Comparison of ENCODE assay signal across 16 cellular contexts in the genomic region with DNA sequence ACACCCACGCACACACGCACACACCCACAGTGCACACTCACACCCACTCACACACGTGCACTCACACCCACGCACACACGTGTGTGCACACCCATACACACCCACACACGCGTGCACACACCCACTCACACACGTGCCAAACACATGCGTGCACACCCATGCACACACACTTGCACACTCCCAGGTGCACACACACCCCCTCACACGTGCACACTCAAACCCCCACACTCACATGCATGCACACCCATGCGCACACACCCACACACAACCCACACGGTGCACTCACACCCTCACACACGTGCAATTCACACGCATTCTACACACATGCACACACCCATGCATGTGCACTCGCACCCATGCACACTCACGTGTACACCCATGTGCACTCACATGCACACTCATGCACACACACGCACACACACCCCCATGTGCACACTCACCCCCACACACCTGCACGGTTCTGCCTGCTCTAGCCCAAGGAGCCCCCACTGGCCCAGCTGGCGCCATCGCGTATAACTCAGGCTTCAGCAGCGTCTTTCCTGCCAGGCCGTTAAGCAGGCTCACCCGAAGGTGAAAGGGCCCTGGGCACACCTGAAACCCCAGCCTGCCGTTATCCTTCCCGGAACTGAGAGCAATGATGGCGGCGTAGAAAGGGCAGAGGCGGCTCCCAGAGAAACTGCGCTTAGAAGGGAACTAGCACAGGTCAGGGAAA.
DNase-seq lines count a peak whose midpoint lies in the region; ATAC-seq and TF ChIP-seq lines count a peak whose summit lies in the region.
"Had no signal": no experiment of that assay in that cellular context is flagged by ENCODE, and none has a peak within 500 bp of the region (broad histone marks: within the 10 kb centered on the region; RNA-seq: fewer than 3 reads in every experiment).

No MANE protein-coding gene starts in this region.

- H3K4me3 ChIP-seq in Peyer's patch (peak overlapping the region; percentile 6 to 30 (median 15)), duodenal mucosa (ENCODE audit: low read depth in 1 of 2, low read length in 2 of 2) (peak overlapping the region; percentile 36 to 59), rectal smooth muscle tissue (ENCODE audit: low read length) (peak overlapping the region; percentile 48)
- H3K4me3 ChIP-seq: ascending aorta, left ventricle myocardium inferior had no signal

- H3K9me3 ChIP-seq in Peyer's patch (peaks cover 0 to 3% (median 0%) of the 10 kb centered on the region in 4 donors), duodenal mucosa (ENCODE audit: control insufficient read depth in 1 of 2, low read length in 2 of 2) (peaks cover 0 to 3% of the 10 kb centered on the region in 2 donors)
- H3K9me3 ChIP-seq: ascending aorta, left ventricle myocardium inferior had no signal

- H3K27ac Mint-ChIP-seq in activated CD4-positive, alpha-beta T cell treated with anti-CD3 and anti-CD28 coated beads, Interleukin-2, amount 10 ng/mL, durations not matched to agents 7 days and 5 days: peak overlapping the region; percentile 96

- H3K4me3 Mint-ChIP-seq in activated CD4-positive, alpha-beta T cell treated with anti-CD3 and anti-CD28 coated beads, Interleukin-2, amount 10 ng/mL, durations not matched to agents 7 days and 5 days: peak overlapping the region; percentile 81

- TF ChIP-seq POLR2A in Peyer's patch (IDR thresholded peaks at IDR 0.05): no peak

- CTCF ChIA-PET in activated CD4-positive, alpha-beta T cell treated with anti-CD3 and anti-CD28 coated beads, Interleukin-2, amount 10 ng/mL, durations not matched to agents 7 days and 5 days (lab: Charles Lee): interaction anchor here (1.0 kb wide), 1 partner anchor 18 kb away, joined by 3 read pairs; no protein-coding TSS in a partner anchor

- no peaks in the 10 kb centered on the region for H3K4me1 ChIP-seq in Peyer's patch
- peaks cover 0 to 8% of the 10 kb centered on the region in 2 donors for H3K4me1 ChIP-seq in duodenal mucosa (ENCODE audit: control insufficient read depth in 1 of 2, insufficient read depth in 2 of 2, low read length in 2 of 2)
- peaks cover 2% of the 10 kb centered on the region for H3K4me1 ChIP-seq in rectal smooth muscle tissue (ENCODE audit: control insufficient read depth, insufficient read depth, low read length)

- POLR2A ChIA-PET in activated CD4-positive, alpha-beta T cell treated with anti-CD3 and anti-CD28 coated beads, Interleukin-2, amount 10 ng/mL, durations not matched to agents 7 days and 5 days (lab: Charles Lee): interaction anchor here (1.0 kb wide), 1 partner anchor 34 kb away, joined by 3 read pairs; no protein-coding TSS in a partner anchor

- intact Hi-C loops in head of caudate nucleus (cut with DNase I): no loop called here

- H3K36me3 Mint-ChIP-seq in activated CD4-positive, alpha-beta T cell treated with anti-CD3 and anti-CD28 coated beads, Interleukin-2, amount 10 ng/mL, durations not matched to agents 7 days and 5 days (ENCODE audit: low read depth): peaks cover 38% of the 10 kb centered on the region

- peaks cover 0 to 15% (median 0%) of the 10 kb centered on the region in 3 donors for H3K36me3 ChIP-seq in Peyer's patch
- peaks cover 0 to 27% of the 10 kb centered on the region in 2 donors for H3K36me3 ChIP-seq in duodenal mucosa (ENCODE audit: control insufficient read depth in 1 of 2, insufficient read depth in 2 of 2, low read length in 2 of 2)
- H3K36me3 ChIP-seq in rectal smooth muscle tissue (ENCODE audit: control insufficient read depth, insufficient read depth, low read length): no peaks in the 10 kb centered on the region
- H3K36me3 ChIP-seq: ascending aorta had no signal

- H3K27ac ChIP-seq in Peyer's patch (peak overlapping the region in 1 of 4 donors; percentile 57), duodenal mucosa (ENCODE audit: low read depth, low read length) (no peak overlapping the region), rectal smooth muscle tissue (ENCODE audit: low read depth, low read length) (no peak overlapping the region)
- H3K27ac ChIP-seq: ascending aorta, left ventricle myocardium inferior had no signal

- no peak for TF ChIP-seq CTCF in Peyer's patch (IDR thresholded peaks at IDR 0.05)

- H3K9ac ChIP-seq in duodenal mucosa (ENCODE audit: low read depth in 1 of 2, low read length in 2 of 2) (no peak overlapping the region), rectal smooth muscle tissue (ENCODE audit: low read length) (no peak overlapping the region)

- H3K4me1 Mint-ChIP-seq in activated CD4-positive, alpha-beta T cell treated with anti-CD3 and anti-CD28 coated beads, Interleukin-2, amount 10 ng/mL, durations not matched to agents 7 days and 5 days: peaks cover 34% of the 10 kb centered on the region

- H3K9me3 Mint-ChIP-seq in activated CD4-positive, alpha-beta T cell treated with anti-CD3 and anti-CD28 coated beads, Interleukin-2, amount 10 ng/mL, durations not matched to agents 7 days and 5 days: peaks cover 11% of the 10 kb centered on the region

- H3K27me3 Mint-ChIP-seq in activated CD4-positive, alpha-beta T cell treated with anti-CD3 and anti-CD28 coated beads, Interleukin-2, amount 10 ng/mL, durations not matched to agents 7 days and 5 days: no peaks in the 10 kb centered on the region

- DNase-seq in activated CD4-positive, alpha-beta T cell treated with anti-CD3 and anti-CD28 coated beads, Interleukin-2, amount 10 ng/mL, durations not matched to agents 7 days and 5 days: no peak
- DNase-seq in activated CD4-positive, alpha-beta T cell treated with anti-CD3 and anti-CD28 coated beads, Interleukin-2, amount 50 U/mL, for 48 hours: no peak
- DNase-seq in Peyer's patch (no peak), head of caudate nucleus (no peak)
- no peak for DNase-seq in activated CD8-positive, alpha-beta memory T cell treated with anti-CD3 and anti-CD28 coated beads for 24 hours
- DNase-seq: cortex of kidney, DMS153, left ventricle myocardium inferior, NCI-H2029, NCI-H526 had no signal

- ATAC-seq in HG02642 (IDR thresholded peaks at IDR 0.05; ENCODE audit: poor library complexity, unreplicated experiment): no peak
- ATAC-seq: HCT116, Panc1 had no signal

- no peaks in the 10 kb centered on the region for H3K27me3 ChIP-seq in Peyer's patch
- H3K27me3 ChIP-seq in duodenal mucosa (ENCODE audit: control insufficient read depth in 1 of 2, insufficient read depth in 2 of 2, low read length in 2 of 2): no peaks in the 10 kb centered on the region
- H3K27me3 ChIP-seq in rectal smooth muscle tissue (ENCODE audit: control insufficient read depth, insufficient read depth, low read length): no peaks in the 10 kb centered on the region
- H3K27me3 ChIP-seq: ascending aorta had no signal
